32 cellular contexts compared by ENCODE assay signal in the genomic region with DNA sequence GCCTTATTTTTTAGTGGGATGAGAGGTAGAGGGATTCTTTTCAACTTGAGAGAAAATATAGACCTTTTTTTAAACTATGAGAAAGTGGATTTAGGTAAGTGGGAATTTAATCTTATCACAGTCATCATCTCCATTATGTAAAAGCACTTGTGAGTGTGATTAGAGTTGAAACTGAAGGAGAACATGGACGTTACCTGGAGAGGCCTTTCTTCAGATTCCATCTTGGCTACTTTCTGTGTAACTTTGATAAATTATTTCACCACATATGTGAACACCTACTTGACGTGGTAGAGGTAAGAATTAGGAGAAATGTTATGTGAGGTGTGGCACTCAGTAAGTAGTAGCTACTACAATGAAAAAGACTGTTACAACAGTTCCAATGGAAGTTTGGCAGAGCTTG.
"Had no signal": no experiment of that assay in that cellular context is flagged by ENCODE, and none has a peak within 500 bp of the region (broad histone marks: within the 10 kb centered on the region; RNA-seq: fewer than 3 reads in every experiment).

No MANE protein-coding gene starts in this region.

- H3K27ac Mint-ChIP-seq: activated CD4-positive, alpha-beta memory T cell treated with anti-CD3 and anti-CD28 coated beads, Interleukin-2, amount 10 ng/mL, durations not matched to agents 7 days and 5 days; activated naive CD4-positive, alpha-beta T cell treated with anti-CD3 and anti-CD28 coated beads for 36 hours; activated naive CD8-positive, alpha-beta T cell; activated naive CD8-positive, alpha-beta T cell treated with anti-CD3 and anti-CD28 coated beads, Interleukin-2, amount 50 U/mL, for 24 hours; activated T-cell treated with anti-CD3 and anti-CD28 coated beads, Interleukin-2, amount 50 U/mL, for 24 hours; activated T-helper 1 cell treated with anti-CD3 and anti-CD28 coated beads, Interleukin-12 subunit alpha, Interleukin-12 subunit beta, Interleukin-2, Interleukin-4 antibody, amounts not matched to agents 30 ng/mL and 10 ng/mL and 1 ng/mL, durations not matched to agents 14 hours and 24 hours and 36 hours had no signal

- H3K27me3 ChIP-seq: cardiac muscle cell had no signal

- H3K4me3 Mint-ChIP-seq: activated CD4-positive, alpha-beta memory T cell treated with anti-CD3 and anti-CD28 coated beads, Interleukin-2, amount 10 ng/mL, durations not matched to agents 7 days and 5 days; activated naive CD4-positive, alpha-beta T cell treated with anti-CD3 and anti-CD28 coated beads for 36 hours; activated naive CD8-positive, alpha-beta T cell; activated naive CD8-positive, alpha-beta T cell treated with anti-CD3 and anti-CD28 coated beads, Interleukin-2, amount 50 U/mL, for 24 hours; activated T-cell treated with anti-CD3 and anti-CD28 coated beads, Interleukin-2, amount 50 U/mL, for 24 hours; activated T-helper 1 cell treated with anti-CD3 and anti-CD28 coated beads, Interleukin-12 subunit alpha, Interleukin-12 subunit beta, Interleukin-2, Interleukin-4 antibody, amounts not matched to agents 30 ng/mL and 10 ng/mL and 1 ng/mL, durations not matched to agents 14 hours and 24 hours and 36 hours; central memory CD8-positive, alpha-beta T cell had no signal

- H3K4me1 Mint-ChIP-seq: activated CD4-positive, alpha-beta memory T cell treated with anti-CD3 and anti-CD28 coated beads, Interleukin-2, amount 10 ng/mL, durations not matched to agents 7 days and 5 days; activated naive CD8-positive, alpha-beta T cell treated with anti-CD3 and anti-CD28 coated beads, Interleukin-2, amount 50 U/mL, for 24 hours; central memory CD8-positive, alpha-beta T cell had no signal

- H3K4me3 ChIP-seq: cardiac muscle cell had no signal

- H3K27me3 Mint-ChIP-seq: activated CD4-positive, alpha-beta memory T cell treated with anti-CD3 and anti-CD28 coated beads, Interleukin-2, amount 10 ng/mL, durations not matched to agents 7 days and 5 days; activated naive CD8-positive, alpha-beta T cell; activated naive CD8-positive, alpha-beta T cell treated with anti-CD3 and anti-CD28 coated beads, Interleukin-2, amount 50 U/mL, for 24 hours; activated T-cell treated with anti-CD3 and anti-CD28 coated beads, Interleukin-2, amount 50 U/mL, for 24 hours; central memory CD8-positive, alpha-beta T cell had no signal

- H3K27ac ChIP-seq: cardiac muscle cell, VCaP had no signal

- H3K9me3 Mint-ChIP-seq: activated CD4-positive, alpha-beta memory T cell treated with anti-CD3 and anti-CD28 coated beads, Interleukin-2, amount 10 ng/mL, durations not matched to agents 7 days and 5 days; activated naive CD4-positive, alpha-beta T cell treated with anti-CD3 and anti-CD28 coated beads for 36 hours; activated naive CD8-positive, alpha-beta T cell treated with anti-CD3 and anti-CD28 coated beads, Interleukin-2, amount 50 U/mL, for 24 hours; activated T-cell treated with anti-CD3 and anti-CD28 coated beads, Interleukin-2, amount 50 U/mL, for 24 hours; activated T-helper 1 cell treated with anti-CD3 and anti-CD28 coated beads, Interleukin-12 subunit alpha, Interleukin-12 subunit beta, Interleukin-2, Interleukin-4 antibody, amounts not matched to agents 30 ng/mL and 10 ng/mL and 1 ng/mL, durations not matched to agents 14 hours and 24 hours and 36 hours; central memory CD8-positive, alpha-beta T cell had no signal

- ATAC-seq: activated naive CD8-positive, alpha-beta T cell treated with anti-CD3 and anti-CD28 coated beads, Interleukin-2, amount 50 U/mL, for 24 hours; PC-3 had no signal

- H3K36me3 ChIP-seq: cardiac muscle cell had no signal

- DNase-seq: activated CD4-positive, alpha-beta memory T cell treated with anti-CD3 and anti-CD28 coated beads, Interleukin-2, amount 10 ng/mL, durations not matched to agents 7 days and 5 days; activated CD4-positive, alpha-beta T cell treated with anti-CD3 and anti-CD28 coated beads for 1 hour; activated CD4-positive, alpha-beta T cell treated with anti-CD3 and anti-CD28 coated beads for 48 hours; activated CD4-positive, CD25-positive, alpha-beta regulatory T cell; activated gamma-delta T cell treated with Interleukin-2 at 50 U/mL for 16 hours; activated naive CD4-positive, alpha-beta T cell treated with anti-CD3 and anti-CD28 coated beads for 36 hours; activated naive CD8-positive, alpha-beta T cell treated with anti-CD3 and anti-CD28 coated beads, Interleukin-2, amount 50 U/mL, for 24 hours; activated T-cell treated with anti-CD3 and anti-CD28 coated beads, Interleukin-2, amount 50 U/mL, for 24 hours; aorta; IMR-90; Karpas-422; KBM-7; NCI-H1105; NCI-H1417 treated with DMSO at 0.1 percent for 48 hours; NCI-H1930; NCI-H2081 treated with DMSO at 0.1 percent for 48 hours; NCI-H2171; NCI-H510A; NCI-H526; NCI-H748 treated with DMSO at 0.1 percent for 48 hours; NK-92 treated with Interleukin-12 subunit alpha and Interleukin-12 subunit beta, amount 100 ng/mL, for 24 hours; PC-3; Right ventricle myocardium superior; SW 1271; T-helper 1 cell; T-helper 2 cell; T-helper 9 cell had no signal
